ENCODE assay signal across 12 cellular contexts in the genomic region with DNA sequence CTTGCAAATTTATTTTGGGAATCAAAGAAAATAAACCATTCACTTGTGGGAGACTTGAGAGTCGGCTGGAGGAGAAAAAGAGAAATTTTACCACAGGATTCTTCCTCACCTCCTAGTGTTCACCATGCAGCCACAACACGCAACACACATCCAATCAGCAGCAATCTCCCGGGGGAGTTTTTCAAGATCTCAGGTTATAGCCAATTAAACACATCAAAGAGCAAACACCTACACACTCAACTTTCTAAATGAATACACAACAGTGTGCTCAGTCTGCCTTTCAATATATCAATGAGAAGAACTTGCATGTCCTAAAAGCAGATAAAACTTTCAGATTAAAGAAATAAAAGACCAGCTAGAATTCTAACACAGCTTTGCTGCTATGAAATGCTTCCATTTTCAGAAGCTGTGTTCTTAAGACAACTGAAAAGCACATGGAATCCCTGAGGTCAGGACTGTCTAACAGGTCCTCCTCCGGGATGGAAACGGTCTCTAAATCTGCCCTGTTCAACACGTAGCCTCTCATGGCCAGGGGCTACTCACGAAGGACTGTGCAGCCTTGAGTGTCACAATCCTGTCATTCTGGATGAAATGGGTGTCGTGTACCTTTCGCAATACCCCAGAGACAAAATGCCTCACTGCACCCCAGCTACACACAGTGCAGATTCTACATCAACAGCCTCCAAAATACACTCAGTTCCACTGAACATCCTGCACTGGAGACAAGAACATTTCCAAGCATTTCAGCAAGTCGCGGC.
A peak's percentile ranks its signal among the peaks of the same experiment; 100 is the strongest.
DNase-seq lines count a peak whose midpoint lies in the region; ATAC-seq and TF ChIP-seq lines count a peak whose summit lies in the region.
"Had no signal": no experiment of that assay in that cellular context is flagged by ENCODE, and none has a peak within 500 bp of the region (broad histone marks: within the 10 kb centered on the region; RNA-seq: fewer than 3 reads in every experiment).

No MANE protein-coding gene starts in this region.

- H3K4me1 Mint-ChIP-seq in activated CD4-positive, alpha-beta T cell treated with anti-CD3 and anti-CD28 coated beads for 36 hours, result peaks cover 20% of the 10 kb centered on the region
- peaks cover 43% of the 10 kb centered on the region for H3K4me1 Mint-ChIP-seq in nephron

- H3K27ac ChIP-seq in HL-60 (replicated peaks) (0 out of 2 replicates have a peak overlapping the region, but pooled peaks have one; percentile 13), gastrocnemius medialis (no peak overlapping the region)
- H3K27ac ChIP-seq: A549, cardiac muscle cell, gastroesophageal sphincter had no signal

- no peaks in the 10 kb centered on the region for H3K9me3 Mint-ChIP-seq in activated CD4-positive, alpha-beta T cell treated with anti-CD3 and anti-CD28 coated beads for 36 hours (ENCODE audit: low read depth)
- no peaks in the 10 kb centered on the region for H3K9me3 Mint-ChIP-seq in nephron

- TF ChIP-seq CTCF in HL-60 (IDR thresholded peaks at IDR 0.05; ENCODE audit: insufficient read depth, low read length), result no peak
- no peak for TF ChIP-seq CTCF in nephron (IDR thresholded peaks at IDR 0.05; ENCODE audit: unreplicated experiment in 3 of 3)
- no peak for TF ChIP-seq CTCF in gastrocnemius medialis (IDR thresholded peaks at IDR 0.05 in 4 of 5, conservative IDR thresholded peaks at IDR 0.05 in 1 of 5)

- peaks cover 4% of the 10 kb centered on the region for H3K27me3 Mint-ChIP-seq in activated CD4-positive, alpha-beta T cell treated with anti-CD3 and anti-CD28 coated beads for 36 hours
- H3K27me3 Mint-ChIP-seq in nephron (ENCODE audit: low read depth), result no peaks in the 10 kb centered on the region

- H3K4me1 ChIP-seq in gastrocnemius medialis, result peaks cover 15 to 26% of the 10 kb centered on the region in 2 donors
- H3K4me1 ChIP-seq: A549 had no signal

- no peaks in the 10 kb centered on the region for H3K36me3 ChIP-seq in gastrocnemius medialis
- H3K36me3 ChIP-seq: cardiac muscle cell, gastroesophageal sphincter had no signal

- intact Hi-C loops in activated CD4-positive, alpha-beta T cell treated with anti-CD3 and anti-CD28 coated beads for 36 hours (cut with DNase I, micrococcal nuclease), result loop anchor here in 1 of 2 experiments (2.0 kb wide), 1 partner anchor 36 kb away; no protein-coding TSS in a partner anchor
- intact Hi-C loops in gastrocnemius medialis (cut with DNase I; ENCODE audit: low total_unique reads), result no loop called here
- intact Hi-C loops in sciatic nerve (cut with DNase I), result no loop called here

- no peak overlapping the region for H3K27ac Mint-ChIP-seq in activated CD4-positive, alpha-beta T cell treated with anti-CD3 and anti-CD28 coated beads for 36 hours
- peak overlapping the region; percentile 2 to 51 (median 16) for H3K27ac Mint-ChIP-seq in nephron

- in situ Hi-C loops in gastrocnemius medialis (cut with MboI; ENCODE audit: low sequenced_read_pairs in 4 of 4), result no loop called here

- POLR2A ChIA-PET in activated CD4-positive, alpha-beta T cell treated with anti-CD3 and anti-CD28 coated beads for 36 hours (lab: Charles Lee), result no interaction called here

- no peaks in the 10 kb centered on the region for H3K27me3 ChIP-seq in HL-60 (ENCODE audit: insufficient read depth, poor library complexity, severe bottlenecking)
- no peaks in the 10 kb centered on the region for H3K27me3 ChIP-seq in gastrocnemius medialis
- H3K27me3 ChIP-seq: cardiac muscle cell, gastroesophageal sphincter had no signal

- CTCF ChIA-PET in activated CD4-positive, alpha-beta T cell treated with anti-CD3 and anti-CD28 coated beads for 36 hours (lab: Charles Lee), result interaction anchor here (0.6 to 2.1 kb wide), 3 partner anchors 10 to 276 kb away, joined by 3 to 7 read pairs (median 4); no protein-coding TSS in a partner anchor

- H3K36me3 Mint-ChIP-seq in activated CD4-positive, alpha-beta T cell treated with anti-CD3 and anti-CD28 coated beads for 36 hours (ENCODE audit: low read depth), result peaks cover 14% of the 10 kb centered on the region
- H3K36me3 Mint-ChIP-seq in nephron (ENCODE audit: low read depth), result peaks cover 59% of the 10 kb centered on the region

- TF ChIP-seq POLR2A in gastrocnemius medialis (IDR thresholded peaks at IDR 0.05), result no peak

- peak; percentile 59 for DNase-seq in activated CD4-positive, alpha-beta T cell treated with anti-CD3 and anti-CD28 coated beads for 36 hours
- no peak for DNase-seq in activated CD4-positive, alpha-beta T cell treated with anti-CD3 and anti-CD28 coated beads, Interleukin-2, amount 50 U/mL, for 1 hour
- DNase-seq in HL-60 (ENCODE audit: low read depth in 1 of 2, low spot score in 1 of 2) (peak; percentile 49 to 78), gastrocnemius medialis (no peak), sciatic nerve (ENCODE audit: low spot score) (no peak), NCI-H345 treated with DMSO at 0.1 percent for 48 hours (lab: John Stamatoyannopoulos, UW; ENCODE audit: unreplicated experiment) (no peak)
- DNase-seq: NCI-H510A treated with DMSO at 0.1 percent for 48 hours had no signal

- no peak overlapping the region for H3K4me3 Mint-ChIP-seq in activated CD4-positive, alpha-beta T cell treated with anti-CD3 and anti-CD28 coated beads for 36 hours
- no peak overlapping the region for H3K4me3 Mint-ChIP-seq in nephron

- peak; percentile 94 for ATAC-seq in activated CD4-positive, alpha-beta T cell treated with anti-CD3 and anti-CD28 coated beads for 36 hours
- peak; percentile 68 for ATAC-seq in GM21515 (IDR thresholded peaks at IDR 0.05; ENCODE audit: unreplicated experiment)
- no peak for ATAC-seq in gastrocnemius medialis
- ATAC-seq in sciatic nerve, result no peak
- ATAC-seq: A549, gastroesophageal sphincter had no signal

- H3K4me3 ChIP-seq in HL-60 (replicated peaks; ENCODE audit: insufficient read depth, low read length) (no peak overlapping the region), gastrocnemius medialis (no peak overlapping the region)
- H3K4me3 ChIP-seq: A549, cardiac muscle cell, gastroesophageal sphincter had no signal

- H3K9me3 ChIP-seq in gastrocnemius medialis, result no peaks in the 10 kb centered on the region
- H3K9me3 ChIP-seq: A549, gastroesophageal sphincter had no signal

Comparison
In these comparisons a context has a peak if more than half of its experiments do, and no peak if none do; other contexts are left out.
1. DNase-seq: peak in activated CD4-positive, alpha-beta T cell treated with anti-CD3 and anti-CD28 coated beads for 36 hours (single experiment) and HL-60 (2 of 2); none in activated CD4-positive, alpha-beta T cell treated with anti-CD3 and anti-CD28 coated beads, Interleukin-2, amount 50 U/mL, for 1 hour (single experiment), gastrocnemius medialis (0 of 2), sciatic nerve (single experiment) and NCI-H345 treated with DMSO at 0.1 percent for 48 hours (single experiment).
2. ATAC-seq: peak in activated CD4-positive, alpha-beta T cell treated with anti-CD3 and anti-CD28 coated beads for 36 hours (single experiment) and GM21515 (single experiment); none in gastrocnemius medialis (0 of 2) and sciatic nerve (single experiment).